ENCODE assay signal across 1 cellular context in the genomic region with DNA sequence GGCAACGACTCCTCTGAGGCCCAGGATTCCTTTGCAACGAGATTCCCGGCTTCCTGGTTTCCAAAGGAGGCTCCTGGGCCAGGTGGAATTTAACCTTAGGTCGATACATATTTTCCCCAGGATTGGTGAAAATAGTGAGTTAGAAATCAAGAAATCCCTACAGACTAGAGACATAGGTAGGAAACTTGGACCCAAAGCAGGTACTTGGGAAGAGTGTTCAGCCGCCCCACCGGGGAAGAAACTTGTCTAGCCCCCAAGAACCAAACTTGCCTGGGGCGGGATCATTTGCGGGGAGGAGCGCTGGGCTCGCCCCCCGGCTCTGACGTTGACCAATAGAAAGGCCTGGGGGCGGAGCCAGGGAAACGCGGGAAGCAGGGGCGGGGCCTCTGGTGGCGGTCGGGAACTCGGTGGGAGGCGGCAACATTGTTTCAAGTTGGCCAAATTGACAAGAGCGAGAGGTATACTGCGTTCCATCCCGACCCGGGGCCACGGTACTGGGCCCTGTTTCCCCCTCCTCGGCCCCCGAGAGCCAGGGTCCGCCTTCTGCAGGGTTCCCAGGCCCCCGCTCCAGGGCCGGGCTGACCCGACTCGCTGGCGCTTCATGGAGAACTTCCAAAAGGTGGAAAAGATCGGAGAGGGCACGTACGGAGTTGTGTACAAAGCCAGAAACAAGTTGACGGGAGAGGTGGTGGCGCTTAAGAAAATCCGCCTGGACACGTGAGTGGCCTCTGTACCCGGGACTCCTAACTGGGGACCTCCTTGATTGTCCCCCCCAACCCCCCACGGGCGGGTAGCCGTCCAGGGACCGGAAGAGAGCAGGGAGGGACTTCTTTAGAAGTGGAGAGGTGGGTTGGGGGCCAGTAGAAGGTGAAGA.
TF ChIP-seq lines count a peak whose summit lies in the region.

A gene (plus strand): TSS at position 423 of the 874 bp plus-strand sequence. CDS start 179 bp downstream, at position 602.

TF ChIP-seq in WTC11, 78 proteins besides CTCF, POLR2A, EP300 and RAD21 (continued from another document):
- TF ChIP-seq, protein P1, sequence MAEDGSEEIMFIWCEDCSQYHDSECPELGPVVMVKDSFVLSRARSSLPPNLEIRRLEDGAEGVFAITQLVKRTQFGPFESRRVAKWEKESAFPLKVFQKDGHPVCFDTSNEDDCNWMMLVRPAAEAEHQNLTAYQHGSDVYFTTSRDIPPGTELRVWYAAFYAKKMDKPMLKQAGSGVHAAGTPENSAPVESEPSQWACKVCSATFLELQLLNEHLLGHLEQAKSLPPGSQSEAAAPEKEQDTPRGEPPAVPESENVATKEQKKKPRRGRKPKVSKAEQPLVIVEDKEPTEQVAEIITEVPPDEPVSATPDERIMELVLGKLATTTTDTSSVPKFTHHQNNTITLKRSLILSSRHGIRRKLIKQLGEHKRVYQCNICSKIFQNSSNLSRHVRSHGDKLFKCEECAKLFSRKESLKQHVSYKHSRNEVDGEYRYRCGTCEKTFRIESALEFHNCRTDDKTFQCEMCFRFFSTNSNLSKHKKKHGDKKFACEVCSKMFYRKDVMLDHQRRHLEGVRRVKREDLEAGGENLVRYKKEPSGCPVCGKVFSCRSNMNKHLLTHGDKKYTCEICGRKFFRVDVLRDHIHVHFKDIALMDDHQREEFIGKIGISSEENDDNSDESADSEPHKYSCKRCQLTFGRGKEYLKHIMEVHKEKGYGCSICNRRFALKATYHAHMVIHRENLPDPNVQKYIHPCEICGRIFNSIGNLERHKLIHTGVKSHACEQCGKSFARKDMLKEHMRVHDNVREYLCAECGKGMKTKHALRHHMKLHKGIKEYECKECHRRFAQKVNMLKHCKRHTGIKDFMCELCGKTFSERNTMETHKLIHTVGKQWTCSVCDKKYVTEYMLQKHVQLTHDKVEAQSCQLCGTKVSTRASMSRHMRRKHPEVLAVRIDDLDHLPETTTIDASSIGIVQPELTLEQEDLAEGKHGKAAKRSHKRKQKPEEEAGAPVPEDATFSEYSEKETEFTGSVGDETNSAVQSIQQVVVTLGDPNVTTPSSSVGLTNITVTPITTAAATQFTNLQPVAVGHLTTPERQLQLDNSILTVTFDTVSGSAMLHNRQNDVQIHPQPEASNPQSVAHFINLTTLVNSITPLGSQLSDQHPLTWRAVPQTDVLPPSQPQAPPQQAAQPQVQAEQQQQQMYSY (CRISPR knock-in tag; IDR thresholded peaks at IDR 0.05), result peak; percentile 51; the same call in 1 of the 2 replicates
- peak; percentile 74 for TF ChIP-seq NFYB (CRISPR knock-in tag; conservative IDR thresholded peaks at IDR 0.05; ENCODE audit: low read depth)
